In the genomic region with DNA sequence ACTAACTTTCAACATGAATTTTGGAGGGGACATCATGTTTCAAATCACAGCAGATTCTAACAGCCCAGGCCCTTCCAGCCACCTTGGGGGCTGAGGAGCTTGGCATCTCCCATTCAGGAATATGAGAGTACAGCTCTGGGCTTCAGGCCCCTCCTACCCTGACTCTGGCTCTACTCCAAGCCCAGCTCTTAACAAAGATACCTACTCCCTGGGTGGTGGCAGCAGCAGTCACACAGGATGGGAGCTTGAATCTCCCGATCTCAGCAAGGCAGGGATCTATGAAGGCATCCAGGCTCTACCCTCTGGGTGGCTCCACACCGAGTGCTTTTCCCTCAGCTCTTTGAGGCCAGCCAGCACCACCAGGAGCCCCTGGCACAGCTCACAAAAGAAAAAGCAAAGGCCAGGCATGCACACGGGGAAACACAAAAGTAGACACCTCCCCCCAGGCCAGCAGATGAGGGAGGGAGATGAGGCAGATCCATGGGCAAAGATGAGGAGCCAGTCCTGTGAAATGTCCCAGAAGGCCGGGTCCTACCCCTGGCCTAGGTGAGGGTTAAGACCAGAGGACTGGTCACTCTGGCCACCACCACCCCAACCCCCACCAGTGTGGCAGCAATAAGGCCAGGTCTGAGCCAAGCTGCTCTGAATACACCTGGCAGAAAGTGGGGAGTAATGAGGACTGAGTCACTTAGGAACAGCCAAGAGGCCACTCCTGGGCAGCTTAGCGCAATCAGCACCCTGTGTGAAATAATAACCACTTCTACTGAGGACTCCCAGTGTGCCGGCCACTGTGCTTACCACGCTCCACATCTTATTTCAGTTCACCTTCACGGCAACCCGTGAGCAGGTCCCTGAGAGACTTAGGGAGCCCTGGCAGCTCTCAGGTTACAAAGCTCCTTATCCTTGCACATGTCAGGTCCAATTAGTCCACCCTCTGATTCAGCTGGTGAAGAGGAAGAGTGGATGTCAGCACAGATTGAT, we compare ENCODE assay signal across 12 cellular contexts. TPM values are rescaled to one million over a fixed set of nuclear protein-coding genes. Genes with fewer than 3 reads are reported as not detected.
A peak's percentile ranks its signal among the peaks of the same experiment; 100 is the strongest.
DNase-seq lines count a peak whose midpoint lies in the region; ATAC-seq and TF ChIP-seq lines count a peak whose summit lies in the region.
"Had no signal": no experiment of that assay in that cellular context is flagged by ENCODE, and none has a peak within 500 bp of the region (broad histone marks: within the 10 kb centered on the region; RNA-seq: fewer than 3 reads in every experiment).

No MANE protein-coding gene starts in this region.

- no peak overlapping the region for H3K4me3 Mint-ChIP-seq in activated CD8-positive, alpha-beta memory T cell treated with anti-CD3 and anti-CD28 coated beads, Interleukin-2, amount 10 ng/mL, durations not matched to agents 7 days and 5 days
- H3K4me3 Mint-ChIP-seq in progenitor cell of endocrine pancreas (ENCODE audit: low read depth) = no peak overlapping the region
- H3K4me3 Mint-ChIP-seq: activated naive CD8-positive, alpha-beta T cell had no signal

- peak; percentile 31 for DNase-seq in activated CD8-positive, alpha-beta memory T cell treated with anti-CD3 and anti-CD28 coated beads, Interleukin-2, amount 10 ng/mL, durations not matched to agents 7 days and 5 days
- DNase-seq in activated CD8-positive, alpha-beta memory T cell treated with anti-CD3 and anti-CD28 coated beads, Interleukin-2, amount 50 U/mL, for 4 hours = no peak
- DNase-seq in NCI-H2107 (lab: John Stamatoyannopoulos, UW) (peak; percentile 50), astrocyte of the hippocampus (ENCODE audit: low read depth, low spot score) (peak; percentile 47), retina (peak; percentile 43), progenitor cell of endocrine pancreas (ENCODE audit: low spot score, unreplicated experiment) (no peak), T-helper 9 cell (no peak)

- H3K27ac Mint-ChIP-seq in activated CD8-positive, alpha-beta memory T cell treated with anti-CD3 and anti-CD28 coated beads, Interleukin-2, amount 10 ng/mL, durations not matched to agents 7 days and 5 days = no peak overlapping the region
- H3K27ac Mint-ChIP-seq in progenitor cell of endocrine pancreas = no peak overlapping the region
- H3K27ac Mint-ChIP-seq: activated naive CD8-positive, alpha-beta T cell had no signal

- TF ChIP-seq CTCF in progenitor cell of endocrine pancreas (IDR thresholded peaks at IDR 0.05; ENCODE audit: unreplicated experiment) = no peak

- H3K27me3 Mint-ChIP-seq in activated CD8-positive, alpha-beta memory T cell treated with anti-CD3 and anti-CD28 coated beads, Interleukin-2, amount 10 ng/mL, durations not matched to agents 7 days and 5 days = peaks cover 42% of the 10 kb centered on the region
- peaks cover 12% of the 10 kb centered on the region for H3K27me3 Mint-ChIP-seq in progenitor cell of endocrine pancreas
- H3K27me3 Mint-ChIP-seq: activated naive CD8-positive, alpha-beta T cell had no signal

- H3K36me3 Mint-ChIP-seq in activated CD8-positive, alpha-beta memory T cell treated with anti-CD3 and anti-CD28 coated beads, Interleukin-2, amount 10 ng/mL, durations not matched to agents 7 days and 5 days = no peaks in the 10 kb centered on the region
- H3K36me3 Mint-ChIP-seq in progenitor cell of endocrine pancreas (ENCODE audit: insufficient read depth) = no peaks in the 10 kb centered on the region
- H3K36me3 Mint-ChIP-seq: activated naive CD8-positive, alpha-beta T cell had no signal

- CTCF ChIA-PET in activated CD8-positive, alpha-beta memory T cell treated with anti-CD3 and anti-CD28 coated beads, Interleukin-2, amount 10 ng/mL, durations not matched to agents 7 days and 5 days (lab: Charles Lee) = interaction anchor here (1.1 to 3.0 kb wide), 2 partner anchors 65 to 143 kb away, joined by 3 to 18 read pairs; no protein-coding TSS in a partner anchor

- no peaks in the 10 kb centered on the region for H3K9me3 Mint-ChIP-seq in activated CD8-positive, alpha-beta memory T cell treated with anti-CD3 and anti-CD28 coated beads, Interleukin-2, amount 10 ng/mL, durations not matched to agents 7 days and 5 days (ENCODE audit: low read depth)
- no peaks in the 10 kb centered on the region for H3K9me3 Mint-ChIP-seq in progenitor cell of endocrine pancreas (ENCODE audit: low read depth)

- H3K4me1 Mint-ChIP-seq in activated CD8-positive, alpha-beta memory T cell treated with anti-CD3 and anti-CD28 coated beads, Interleukin-2, amount 10 ng/mL, durations not matched to agents 7 days and 5 days = peaks cover 1% of the 10 kb centered on the region
- no peaks in the 10 kb centered on the region for H3K4me1 Mint-ChIP-seq in progenitor cell of endocrine pancreas (ENCODE audit: low read depth)

- ATAC-seq in activated CD8-positive, alpha-beta memory T cell treated with anti-CD3 and anti-CD28 coated beads, Interleukin-2, amount 10 ng/mL, durations not matched to agents 7 days and 5 days = no peak
- no peak for ATAC-seq in HG02588 (IDR thresholded peaks at IDR 0.05; ENCODE audit: unreplicated experiment)
- ATAC-seq: activated CD4-positive, CD25-positive, alpha-beta regulatory T cell treated with anti-CD3 and anti-CD28 coated beads, Interleukin-2, amount 50 U/mL, for 24 hours; sciatic nerve had no signal

RNA-seq across cellular contexts. Expression of gene PLA2G4F, which starts 24.3 kb away (rescaled TPM):
- not detected for total RNA-seq in activated CD8-positive, alpha-beta memory T cell treated with anti-CD3 and anti-CD28 coated beads, Interleukin-2, amount 10 ng/mL, durations not matched to agents 7 days and 5 days
- total RNA-seq in progenitor cell of endocrine pancreas = 0.60 and 0.87 TPM in 2 replicates
- total RNA-seq: H4, sciatic nerve had no signal

RNA-seq across cellular contexts. Expression of gene PLA2G4D, which starts 37.8 kb away (rescaled TPM):
- not detected for total RNA-seq in activated CD8-positive, alpha-beta memory T cell treated with anti-CD3 and anti-CD28 coated beads, Interleukin-2, amount 10 ng/mL, durations not matched to agents 7 days and 5 days
- not detected in 2 replicates for total RNA-seq in progenitor cell of endocrine pancreas
- total RNA-seq: H4, sciatic nerve had no signal

Comparison
In these comparisons a context has a peak if more than half of its experiments do, and no peak if none do; other contexts are left out.
1. DNase-seq: peak in activated CD8-positive, alpha-beta memory T cell treated with anti-CD3 and anti-CD28 coated beads, Interleukin-2, amount 10 ng/mL, durations not matched to agents 7 days and 5 days (single experiment), NCI-H2107 (single experiment), astrocyte of the hippocampus (single experiment) and retina (single experiment); none in activated CD8-positive, alpha-beta memory T cell treated with anti-CD3 and anti-CD28 coated beads, Interleukin-2, amount 50 U/mL, for 4 hours (single experiment), progenitor cell of endocrine pancreas (single experiment) and T-helper 9 cell (single experiment).